ENCODE assay signal across 15 cellular contexts in genomic region chr17:49294126-49294525, GRCh38.
DNase-seq lines count a peak whose midpoint lies in the region; ATAC-seq and TF ChIP-seq lines count a peak whose summit lies in the region.
"Had no signal": no experiment of that assay in that cellular context is flagged by ENCODE, and none has a peak within 500 bp of the region (broad histone marks: within the 10 kb centered on the region; RNA-seq: fewer than 3 reads in every experiment).

No MANE protein-coding gene starts in this region.

- no peak for TF ChIP-seq CTCF in SK-N-SH (IDR thresholded peaks at IDR 0.05)
- no peak for TF ChIP-seq CTCF in nephron progenitor cell (IDR thresholded peaks at IDR 0.05)

- H4K20me1 ChIP-seq in SK-N-SH (ENCODE audit: insufficient read depth) = 0 out of 2 replicates have a peak, but pooled peaks cover 5% of the 10 kb centered on the region

- H3K9me3 ChIP-seq in SK-N-SH = no peaks in the 10 kb centered on the region
- H3K9me3 ChIP-seq: BLaER1 had no signal

- CTCF ChIA-PET in SK-N-SH (lab: Yijun Ruan, JAX) = interaction anchor here (1.4 to 2.2 kb wide), 2 partner anchors 114 kb away, joined by 5 to 8 read pairs; no protein-coding TSS in a partner anchor

- H3K4me3 Mint-ChIP-seq in stimulated activated naive CD8-positive, alpha-beta T cell treated with anti-CD3 and anti-CD28 coated beads, Interleukin-15, amount 100 ng/mL, for 72 hours = no peak overlapping the region
- no peak overlapping the region for H3K4me3 Mint-ChIP-seq in effector memory CD8-positive, alpha-beta T cell
- H3K4me3 Mint-ChIP-seq in nephron progenitor cell = no peak overlapping the region

- no peaks in the 10 kb centered on the region for H3K27me3 Mint-ChIP-seq in stimulated activated naive CD8-positive, alpha-beta T cell treated with anti-CD3 and anti-CD28 coated beads, Interleukin-15, amount 100 ng/mL, for 72 hours
- no peaks in the 10 kb centered on the region for H3K27me3 Mint-ChIP-seq in effector memory CD8-positive, alpha-beta T cell
- peaks cover 6% of the 10 kb centered on the region for H3K27me3 Mint-ChIP-seq in nephron progenitor cell (ENCODE audit: low read depth, poor library complexity)

- H3K27ac Mint-ChIP-seq in stimulated activated naive CD8-positive, alpha-beta T cell treated with anti-CD3 and anti-CD28 coated beads, Interleukin-15, amount 100 ng/mL, for 72 hours = no peak overlapping the region
- peak overlapping the region; percentile 14 to 41 for H3K27ac Mint-ChIP-seq in effector memory CD8-positive, alpha-beta T cell
- no peak overlapping the region for H3K27ac Mint-ChIP-seq in nephron progenitor cell

- POLR2A ChIA-PET in SK-N-SH (lab: Yijun Ruan, JAX) = no interaction called here

- TF ChIP-seq RAD21 in SK-N-SH (IDR thresholded peaks at IDR 0.05; ENCODE audit: low read length) = no peak

- no peaks in the 10 kb centered on the region for H3K9me3 Mint-ChIP-seq in stimulated activated naive CD8-positive, alpha-beta T cell treated with anti-CD3 and anti-CD28 coated beads, Interleukin-15, amount 100 ng/mL, for 72 hours
- H3K9me3 Mint-ChIP-seq in effector memory CD8-positive, alpha-beta T cell = no peaks in the 10 kb centered on the region
- no peaks in the 10 kb centered on the region for H3K9me3 Mint-ChIP-seq in nephron progenitor cell

- no peak overlapping the region for H3K9ac ChIP-seq in SK-N-SH
- H3K9ac ChIP-seq: BLaER1, GM23248 had no signal

- H3K79me2 ChIP-seq in SK-N-SH (ENCODE audit: insufficient read depth) = no peaks in the 10 kb centered on the region

- H3K4me2 ChIP-seq in SK-N-SH = no peak overlapping the region
- H3K4me2 ChIP-seq: BLaER1 had no signal

- peaks cover 36 to 54% of the 10 kb centered on the region in 2 experiments for H3K36me3 ChIP-seq in SK-N-SH (replicated peaks in 1 of 2; ENCODE audit: control insufficient read depth in 1 of 2, insufficient read depth in 2 of 2, low read length in 1 of 2)

- H2AFZ ChIP-seq in SK-N-SH (ENCODE audit: low read depth) = no peak overlapping the region
- H2AFZ ChIP-seq: GM23248 had no signal

- no peak overlapping the region for H3K27ac ChIP-seq in SK-N-SH (ENCODE audit: low read depth in 2 of 2, low read length in 1 of 2)
- H3K27ac ChIP-seq: BLaER1, GM23248 had no signal

- TF ChIP-seq EP300 in SK-N-SH (IDR thresholded peaks at IDR 0.05; ENCODE audit: borderline replicate concordance in 1 of 2, low read depth in 1 of 2, low read length in 1 of 2) = no peak

- no peaks in the 10 kb centered on the region for H3K9me2 ChIP-seq in SK-N-SH

- peaks cover 7% of the 10 kb centered on the region for H3K4me1 Mint-ChIP-seq in stimulated activated naive CD8-positive, alpha-beta T cell treated with anti-CD3 and anti-CD28 coated beads, Interleukin-15, amount 100 ng/mL, for 72 hours
- H3K4me1 Mint-ChIP-seq in effector memory CD8-positive, alpha-beta T cell (ENCODE audit: low read depth in 2 of 2) = no peaks in the 10 kb centered on the region
- H3K4me1 Mint-ChIP-seq in nephron progenitor cell = peaks cover 15% of the 10 kb centered on the region

- DNase-seq in SK-N-SH (no peak), nephron progenitor cell (no peak)
- DNase-seq in stimulated activated naive CD8-positive, alpha-beta T cell treated with anti-CD3 and anti-CD28 coated beads, Interleukin-15, amount 100 ng/mL, for 72 hours = no peak
- DNase-seq in stimulated activated naive CD8-positive, alpha-beta T cell treated with anti-CD3 and anti-CD28 coated beads, Interleukin-15, Interleukin-2, amounts not matched to agents 100 U/mL and 50 U/mL, for 24 hours = no peak
- DNase-seq in effector memory CD8-positive, alpha-beta T cell = no peak
- DNase-seq: 8988T, AML-193, DMS53, GF-D8, GM23248, H7, IMR-90 had no signal

- WGBS in SK-N-SH (ENCODE audit: low lambda C conversion rate) = 75% methylated on average over 3 of the region's 3 CpGs

- H3K4me3 ChIP-seq in SK-N-SH (ENCODE audit: low read depth in 2 of 2, low read length in 1 of 2) = no peak overlapping the region
- H3K4me3 ChIP-seq: BLaER1, GM23248 had no signal

- H3K4me1 ChIP-seq in SK-N-SH (ENCODE audit: control insufficient read depth in 1 of 2, insufficient read depth in 2 of 2, low read depth in 1 of 2, low read length in 1 of 2) = no peaks in the 10 kb centered on the region
- H3K4me1 ChIP-seq: BLaER1 had no signal

- peaks cover 32% of the 10 kb centered on the region for H3F3A ChIP-seq in SK-N-SH (replicated peaks; ENCODE audit: insufficient read depth)

- no peaks in the 10 kb centered on the region for H3K27me3 ChIP-seq in SK-N-SH (ENCODE audit: insufficient read depth)
- H3K27me3 ChIP-seq: BLaER1 had no signal

- H3K36me3 Mint-ChIP-seq in effector memory CD8-positive, alpha-beta T cell (ENCODE audit: insufficient read depth) = peaks cover 21% of the 10 kb centered on the region
- H3K36me3 Mint-ChIP-seq in nephron progenitor cell (ENCODE audit: low read depth) = peaks cover 12% of the 10 kb centered on the region

- ATAC-seq in SK-N-SH treated with all-trans-retinoic acid at 6 μM for 48 hours = no peak
- peak; percentile 46 for ATAC-seq in stimulated activated naive CD8-positive, alpha-beta T cell treated with anti-CD3 and anti-CD28 coated beads, Interleukin-15, amount 100 ng/mL, for 72 hours
- no peak for ATAC-seq in stimulated activated naive CD8-positive, alpha-beta T cell treated with anti-CD3 and anti-CD28 coated beads, Interleukin-15, Interleukin-2, amounts not matched to agents 100 U/mL and 50 U/mL, for 24 hours
- ATAC-seq in effector memory CD8-positive, alpha-beta T cell (replicated peaks) = no peak
- no peak for ATAC-seq in HG03095 (IDR thresholded peaks at IDR 0.05; ENCODE audit: unreplicated experiment)

TF ChIP-seq in SK-N-SH treated with all-trans-retinoic acid at 6 μM for 48 hours, 23 proteins besides CTCF, POLR2A, EP300 and RAD21 (continues in another document):
- no peak for TF ChIP-seq CREB5 (CRISPR knock-in tag; IDR thresholded peaks at IDR 0.05; ENCODE audit: low read depth)
- no peak for TF ChIP-seq POU6F1 (CRISPR knock-in tag; IDR thresholded peaks at IDR 0.05; ENCODE audit: borderline replicate concordance, low read depth)

TF ChIP-seq in SK-N-SH, 30 proteins besides CTCF, POLR2A, EP300 and RAD21 (continues in another document):
- TF ChIP-seq USF1 (IDR thresholded peaks at IDR 0.05; ENCODE audit: borderline replicate concordance, low read depth) (no peak), TAF1 (IDR thresholded peaks at IDR 0.05; ENCODE audit: borderline replicate concordance, low read depth, low read length) (no peak), GABPA (IDR thresholded peaks at IDR 0.05; ENCODE audit: low read depth) (no peak), RFX5 (IDR thresholded peaks at IDR 0.05; ENCODE audit: low read length) (no peak), USF2 (IDR thresholded peaks at IDR 0.05; ENCODE audit: borderline replicate concordance, low read depth, low read length) (no peak), RCOR1 (IDR thresholded peaks at IDR 0.05; ENCODE audit: low read length) (no peak), REST (IDR thresholded peaks at IDR 0.05; ENCODE audit: low read depth, low read length) (no peak), NFIC (IDR thresholded peaks at IDR 0.05; ENCODE audit: borderline replicate concordance) (no peak), RXRA (IDR thresholded peaks at IDR 0.05; ENCODE audit: borderline replicate concordance, low read depth) (no peak)

Comparison
In these comparisons a context has a peak if more than half of its experiments do, and no peak if none do; other contexts are left out.
1. H3K27ac Mint-ChIP-seq: peak in effector memory CD8-positive, alpha-beta T cell (2 of 2); none in stimulated activated naive CD8-positive, alpha-beta T cell treated with anti-CD3 and anti-CD28 coated beads, Interleukin-15, amount 100 ng/mL, for 72 hours (0 of 2) and nephron progenitor cell (single experiment).